ENCODE assay signal across 1 cellular context in the genomic region with DNA sequence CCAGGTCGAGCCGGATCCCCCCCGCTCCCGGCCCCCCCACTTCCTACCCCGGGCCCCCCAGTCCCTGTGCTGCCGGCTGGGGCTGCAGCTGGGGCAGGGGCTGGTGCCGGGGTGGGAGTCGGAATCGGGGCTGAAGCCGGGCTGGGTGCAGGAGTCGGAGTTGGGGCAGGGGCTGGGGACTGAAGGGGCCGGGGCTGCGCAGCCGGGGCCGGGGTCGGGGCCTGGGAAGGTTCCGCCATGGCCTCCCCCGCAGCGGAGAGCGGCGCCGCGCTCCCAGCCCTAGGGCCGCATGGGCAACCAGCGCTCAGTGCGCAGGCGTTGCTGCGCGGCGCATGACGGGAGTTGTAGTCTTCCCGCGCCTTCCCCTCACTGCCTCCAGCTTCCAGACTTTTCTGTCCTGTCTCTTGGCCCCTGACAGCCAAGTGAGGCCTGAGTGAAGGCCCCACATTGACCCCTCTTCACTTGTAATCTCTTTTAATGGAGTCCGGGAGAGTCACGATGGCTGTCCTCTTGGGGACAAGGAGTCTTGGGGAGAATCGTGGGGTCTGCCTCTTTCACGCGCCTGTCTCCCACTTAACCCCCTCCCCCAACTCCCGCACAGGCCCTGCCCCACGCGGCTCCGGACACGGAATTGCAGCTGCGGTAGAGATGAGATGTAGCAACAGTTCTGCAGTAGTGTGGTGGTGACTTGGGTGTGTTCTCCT.
TF ChIP-seq lines count a peak whose summit lies in the region.

Gene KAT2A, minus strand, starts transcription at position 302 of the 704 bp plus-strand sequence. Its CDS starts 63 bp downstream, at position 239.

TF ChIP-seq in HepG2, 621 proteins besides CTCF, POLR2A, EP300 and RAD21 (continued from another document and continues in another):
- TF ChIP-seq PRDM15 (CRISPR knock-in tag; IDR thresholded peaks at IDR 0.05), result no peak
- peak; percentile 24 for TF ChIP-seq XRCC5 (optimal IDR thresholded peaks at IDR 0.05; ENCODE audit: low read length)
- TF ChIP-seq KLF6 (CRISPR knock-in tag; IDR thresholded peaks at IDR 0.05), result 0 out of 2 replicates have a peak, but pooled peaks have one; percentile 23
- TF ChIP-seq, protein P1, sequence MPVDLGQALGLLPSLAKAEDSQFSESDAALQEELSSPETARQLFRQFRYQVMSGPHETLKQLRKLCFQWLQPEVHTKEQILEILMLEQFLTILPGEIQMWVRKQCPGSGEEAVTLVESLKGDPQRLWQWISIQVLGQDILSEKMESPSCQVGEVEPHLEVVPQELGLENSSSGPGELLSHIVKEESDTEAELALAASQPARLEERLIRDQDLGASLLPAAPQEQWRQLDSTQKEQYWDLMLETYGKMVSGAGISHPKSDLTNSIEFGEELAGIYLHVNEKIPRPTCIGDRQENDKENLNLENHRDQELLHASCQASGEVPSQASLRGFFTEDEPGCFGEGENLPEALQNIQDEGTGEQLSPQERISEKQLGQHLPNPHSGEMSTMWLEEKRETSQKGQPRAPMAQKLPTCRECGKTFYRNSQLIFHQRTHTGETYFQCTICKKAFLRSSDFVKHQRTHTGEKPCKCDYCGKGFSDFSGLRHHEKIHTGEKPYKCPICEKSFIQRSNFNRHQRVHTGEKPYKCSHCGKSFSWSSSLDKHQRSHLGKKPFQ (CRISPR knock-in tag; IDR thresholded peaks at IDR 0.05; ENCODE audit: insufficient replicate concordance), result no peak
- no peak; the same call in 1 of the 2 replicates for TF ChIP-seq ZFP82 (CRISPR knock-in tag; IDR thresholded peaks at IDR 0.05; ENCODE audit: borderline replicate concordance)
- TF ChIP-seq ARID3A (IDR thresholded peaks at IDR 0.05; ENCODE audit: low read depth, low read length), result no peak
- no peak for TF ChIP-seq FOSL1 (CRISPR knock-in tag; IDR thresholded peaks at IDR 0.05; ENCODE audit: borderline replicate concordance)
- no peak for TF ChIP-seq ZNF570 (CRISPR knock-in tag; IDR thresholded peaks at IDR 0.05; ENCODE audit: borderline replicate concordance)
- TF ChIP-seq MEIS1 (CRISPR knock-in tag; IDR thresholded peaks at IDR 0.05; ENCODE audit: borderline replicate concordance), result peak; percentile 28; the same call in 1 of the 2 replicates
- TF ChIP-seq MXD4 (CRISPR knock-in tag; IDR thresholded peaks at IDR 0.05), result peak; percentile 79
- TF ChIP-seq CBX2 (IDR thresholded peaks at IDR 0.05; ENCODE audit: low read depth, low read length), result no peak
- no peak for TF ChIP-seq CBX2 (CRISPR knock-in tag; IDR thresholded peaks at IDR 0.05; ENCODE audit: low read depth)
- no peak for TF ChIP-seq KAT2B (IDR thresholded peaks at IDR 0.05; ENCODE audit: borderline replicate concordance, low read depth, low read length)
- TF ChIP-seq, protein P2, sequence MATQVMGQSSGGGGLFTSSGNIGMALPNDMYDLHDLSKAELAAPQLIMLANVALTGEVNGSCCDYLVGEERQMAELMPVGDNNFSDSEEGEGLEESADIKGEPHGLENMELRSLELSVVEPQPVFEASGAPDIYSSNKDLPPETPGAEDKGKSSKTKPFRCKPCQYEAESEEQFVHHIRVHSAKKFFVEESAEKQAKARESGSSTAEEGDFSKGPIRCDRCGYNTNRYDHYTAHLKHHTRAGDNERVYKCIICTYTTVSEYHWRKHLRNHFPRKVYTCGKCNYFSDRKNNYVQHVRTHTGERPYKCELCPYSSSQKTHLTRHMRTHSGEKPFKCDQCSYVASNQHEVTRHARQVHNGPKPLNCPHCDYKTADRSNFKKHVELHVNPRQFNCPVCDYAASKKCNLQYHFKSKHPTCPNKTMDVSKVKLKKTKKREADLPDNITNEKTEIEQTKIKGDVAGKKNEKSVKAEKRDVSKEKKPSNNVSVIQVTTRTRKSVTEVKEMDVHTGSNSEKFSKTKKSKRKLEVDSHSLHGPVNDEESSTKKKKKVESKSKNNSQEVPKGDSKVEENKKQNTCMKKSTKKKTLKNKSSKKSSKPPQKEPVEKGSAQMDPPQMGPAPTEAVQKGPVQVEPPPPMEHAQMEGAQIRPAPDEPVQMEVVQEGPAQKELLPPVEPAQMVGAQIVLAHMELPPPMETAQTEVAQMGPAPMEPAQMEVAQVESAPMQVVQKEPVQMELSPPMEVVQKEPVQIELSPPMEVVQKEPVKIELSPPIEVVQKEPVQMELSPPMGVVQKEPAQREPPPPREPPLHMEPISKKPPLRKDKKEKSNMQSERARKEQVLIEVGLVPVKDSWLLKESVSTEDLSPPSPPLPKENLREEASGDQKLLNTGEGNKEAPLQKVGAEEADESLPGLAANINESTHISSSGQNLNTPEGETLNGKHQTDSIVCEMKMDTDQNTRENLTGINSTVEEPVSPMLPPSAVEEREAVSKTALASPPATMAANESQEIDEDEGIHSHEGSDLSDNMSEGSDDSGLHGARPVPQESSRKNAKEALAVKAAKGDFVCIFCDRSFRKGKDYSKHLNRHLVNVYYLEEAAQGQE (IDR thresholded peaks at IDR 0.05; ENCODE audit: borderline replicate concordance in 1 of 2, low read depth in 1 of 2, low read length in 2 of 2), result peak in 1 of 2 experiments; percentile 17; a peak in 1 of 4 replicates
- TF ChIP-seq ZNF792 (CRISPR knock-in tag; IDR thresholded peaks at IDR 0.05), result 0 out of 2 replicates have a peak, but pooled peaks have one; percentile 17
- no peak for TF ChIP-seq SOX6 (IDR thresholded peaks at IDR 0.05)
- peak; percentile 20; the same call in 1 of the 2 replicates for TF ChIP-seq SOX6 (CRISPR knock-in tag; IDR thresholded peaks at IDR 0.05)
- no peak for TF ChIP-seq ZFP41 (CRISPR knock-in tag; IDR thresholded peaks at IDR 0.05; ENCODE audit: borderline replicate concordance)
- peak; percentile 25; the same call in 1 of the 2 replicates for TF ChIP-seq GATAD2A (CRISPR knock-in tag; IDR thresholded peaks at IDR 0.05)
- TF ChIP-seq ZSCAN9 (CRISPR knock-in tag; IDR thresholded peaks at IDR 0.05; ENCODE audit: borderline replicate concordance), result peak; percentile 40; the same call in 1 of the 2 replicates
- peak; percentile 46; the same call in 1 of the 2 replicates for TF ChIP-seq ZNF331 (CRISPR knock-in tag; IDR thresholded peaks at IDR 0.05)
- no peak for TF ChIP-seq KLF12 (CRISPR knock-in tag; IDR thresholded peaks at IDR 0.05; ENCODE audit: borderline replicate concordance)
- peak; percentile 78 for TF ChIP-seq ZNF501 (CRISPR knock-in tag; IDR thresholded peaks at IDR 0.05)
- no peak; the same call in 1 of the 2 replicates for TF ChIP-seq IKZF5 (CRISPR knock-in tag; IDR thresholded peaks at IDR 0.05)
- TF ChIP-seq ZNF770 (CRISPR knock-in tag; IDR thresholded peaks at IDR 0.05), result no peak
- TF ChIP-seq MAFF (IDR thresholded peaks at IDR 0.05; ENCODE audit: low read depth, low read length), result no peak
- 0 out of 2 replicates have a peak, but pooled peaks have one; percentile 38 for TF ChIP-seq NKX3-1 (CRISPR knock-in tag; IDR thresholded peaks at IDR 0.05)
- TF ChIP-seq ZNF878 (CRISPR knock-in tag; IDR thresholded peaks at IDR 0.05), result no peak
- no peak for TF ChIP-seq ZNF598 (CRISPR knock-in tag; IDR thresholded peaks at IDR 0.05; ENCODE audit: borderline replicate concordance)
- TF ChIP-seq GTF2F1 (IDR thresholded peaks at IDR 0.05; ENCODE audit: low read length), result peak; percentile 60; the same call in 1 of the 2 replicates
- TF ChIP-seq SMYD3 (CRISPR knock-in tag; IDR thresholded peaks at IDR 0.05), result no peak
- TF ChIP-seq TFDP1 (CRISPR knock-in tag; IDR thresholded peaks at IDR 0.05; ENCODE audit: borderline replicate concordance), result peak; percentile 53; the same call in 1 of the 2 replicates
- peak; percentile 85; the same call in 1 of the 2 replicates for TF ChIP-seq ZC3H13 (CRISPR knock-in tag; IDR thresholded peaks at IDR 0.05)
- no peak for TF ChIP-seq BRF2 (CRISPR knock-in tag; IDR thresholded peaks at IDR 0.05)
- TF ChIP-seq HIVEP1 (CRISPR knock-in tag; IDR thresholded peaks at IDR 0.05), result peak; percentile 44; the same call in 1 of the 2 replicates
- no peak for TF ChIP-seq ZBTB14 (CRISPR knock-in tag; IDR thresholded peaks at IDR 0.05)
